ENCODE assay signal across 25 cellular contexts in genomic region chr6:83252717-83253116, GRCh38. TPM values are rescaled to one million over a fixed set of nuclear protein-coding genes. Genes with fewer than 3 reads are reported as not detected.
A peak's percentile ranks its signal among the peaks of the same experiment; 100 is the strongest.
DNase-seq lines count a peak whose midpoint lies in the region; ATAC-seq, FAIRE-seq and TF ChIP-seq lines count a peak whose summit lies in the region.
"Had no signal": no experiment of that assay in that cellular context is flagged by ENCODE, and none has a peak within 500 bp of the region (broad histone marks: within the 10 kb centered on the region; RNA-seq: fewer than 3 reads in every experiment).

No MANE protein-coding gene starts in this region.

- no peaks in the 10 kb centered on the region for H3K4me1 Mint-ChIP-seq in stimulated activated naive CD8-positive, alpha-beta T cell treated with anti-CD3 and anti-CD28 coated beads, Interleukin-15, amount 100 ng/mL, for 72 hours
- H3K4me1 Mint-ChIP-seq: natural killer cell had no signal

- TF ChIP-seq CTCF in AG10803 (conservative IDR thresholded peaks at IDR 0.05; ENCODE audit: low read length) (no peak), cardiac fibroblast (IDR thresholded peaks at IDR 0.05; ENCODE audit: low read depth, low read length) (no peak), left ventricle myocardium inferior (IDR thresholded peaks at IDR 0.05; ENCODE audit: borderline replicate concordance) (no peak)

- H3K9me3 Mint-ChIP-seq in stimulated activated naive CD8-positive, alpha-beta T cell treated with anti-CD3 and anti-CD28 coated beads, Interleukin-15, amount 100 ng/mL, for 72 hours, result no peaks in the 10 kb centered on the region
- H3K9me3 Mint-ChIP-seq: activated CD4-positive, alpha-beta memory T cell treated with anti-CD3 and anti-CD28 coated beads for 36 hours; activated T-helper 2 cell treated with anti-CD3 and anti-CD28 coated beads, Interferon-gamma antibody, Interleukin-2, Interleukin-4, amounts not matched to agents 10 μg/mL and 5 μg/mL and 100 μg/mL, durations not matched to agents 14 hours and 24 hours and 36 hours; natural killer cell had no signal

- FAIRE-seq in HTR-8/SVneo (lab: Jason Lieb, UNC), result no peak
- FAIRE-seq: GM12891 had no signal

- no peak for ATAC-seq in stimulated activated naive CD8-positive, alpha-beta T cell treated with anti-CD3 and anti-CD28 coated beads, Interleukin-15, amount 100 ng/mL, for 72 hours
- ATAC-seq in GM21737 (IDR thresholded peaks at IDR 0.05; ENCODE audit: unreplicated experiment), result no peak
- ATAC-seq: body of pancreas, heart left ventricle, left ventricle myocardium superior, natural killer cell had no signal

- no peak overlapping the region for H3K27ac ChIP-seq in left ventricle myocardium inferior (replicated peaks)
- H3K27ac ChIP-seq: body of pancreas, heart left ventricle, right atrium auricular region, tibial artery had no signal

- DNase-seq in AG10803 (ENCODE audit: low read depth) (peak; percentile 55), HTR-8/SVneo (ENCODE audit: insufficient read length, low spot score) (peak; percentile 1), cardiac fibroblast (ENCODE audit: low read depth in 2 of 2) (peak; percentile 69 to 72), iris pigment epithelial cell (ENCODE audit: low read depth) (peak; percentile 87), left ventricle myocardium inferior (no peak), G401 (ENCODE audit: low spot score) (no peak)
- no peak for DNase-seq in stimulated activated naive CD8-positive, alpha-beta T cell treated with anti-CD3 and anti-CD28 coated beads, Interleukin-15, amount 100 ng/mL, for 72 hours
- DNase-seq: activated CD4-positive, alpha-beta memory T cell treated with anti-CD3 and anti-CD28 coated beads for 36 hours; BE2C; body of pancreas; DMS79 treated with DMSO at 0.1 percent for 48 hours; effector memory CD4-positive, alpha-beta T cell; heart left ventricle; Kasumi-1; left ventricle myocardium superior; natural killer cell; NCI-H2029; NK-92 treated with Interleukin-12 subunit alpha and Interleukin-12 subunit beta, amount 100 ng/mL, for 24 hours; SIG-M5; T1000; tibial artery had no signal

- no peak overlapping the region for H3K4me3 Mint-ChIP-seq in stimulated activated naive CD8-positive, alpha-beta T cell treated with anti-CD3 and anti-CD28 coated beads, Interleukin-15, amount 100 ng/mL, for 72 hours
- H3K4me3 Mint-ChIP-seq: activated CD4-positive, alpha-beta memory T cell treated with anti-CD3 and anti-CD28 coated beads for 36 hours; natural killer cell had no signal

- H3K36me3 ChIP-seq in left ventricle myocardium inferior, result no peaks in the 10 kb centered on the region
- H3K36me3 ChIP-seq: BE2C, right atrium auricular region had no signal

- H3K27ac Mint-ChIP-seq in stimulated activated naive CD8-positive, alpha-beta T cell treated with anti-CD3 and anti-CD28 coated beads, Interleukin-15, amount 100 ng/mL, for 72 hours, result no peak overlapping the region
- H3K27ac Mint-ChIP-seq: activated CD4-positive, alpha-beta memory T cell treated with anti-CD3 and anti-CD28 coated beads for 36 hours; activated T-helper 2 cell treated with anti-CD3 and anti-CD28 coated beads, Interferon-gamma antibody, Interleukin-2, Interleukin-4, amounts not matched to agents 10 μg/mL and 5 μg/mL and 100 μg/mL, durations not matched to agents 14 hours and 24 hours and 36 hours; natural killer cell had no signal

- H3K4me3 ChIP-seq in AG10803 (ENCODE audit: low read length) (no peak overlapping the region), cardiac fibroblast (replicated peaks in 1 of 2; ENCODE audit: low read depth in 2 of 2, low read length in 2 of 2) (no peak overlapping the region), left ventricle myocardium inferior (no peak overlapping the region)
- H3K4me3 ChIP-seq: body of pancreas, heart left ventricle, right atrium auricular region, tibial artery had no signal

- peaks cover 5% of the 10 kb centered on the region for H3K9me3 ChIP-seq in left ventricle myocardium inferior (replicated peaks)
- H3K9me3 ChIP-seq: BE2C, body of pancreas, heart left ventricle, right atrium auricular region, tibial artery had no signal

- intact Hi-C loops in left ventricle myocardium inferior (cut with micrococcal nuclease), result no loop called here

- H3K4me1 ChIP-seq in left ventricle myocardium inferior, result no peaks in the 10 kb centered on the region
- H3K4me1 ChIP-seq: BE2C, body of pancreas, heart left ventricle, right atrium auricular region had no signal

- no peaks in the 10 kb centered on the region for H3K27me3 ChIP-seq in left ventricle myocardium inferior (ENCODE audit: low read depth)
- H3K27me3 ChIP-seq: BE2C, body of pancreas, heart left ventricle, right atrium auricular region, tibial artery had no signal

- in situ Hi-C loops in G401 (cut with HindIII; ENCODE audit: low sequenced_read_pairs), result no loop called here

- peaks cover 8% of the 10 kb centered on the region for H3K27me3 Mint-ChIP-seq in stimulated activated naive CD8-positive, alpha-beta T cell treated with anti-CD3 and anti-CD28 coated beads, Interleukin-15, amount 100 ng/mL, for 72 hours

RNA-seq across cellular contexts. Expression of gene RWDD2A, which starts 59.6 kb away (rescaled TPM):
- 3.3 TPM for total RNA-seq in left ventricle myocardium inferior
- 3.9 and 5.5 TPM in 2 replicates for total RNA-seq in G401 (2014; rRNA removed; shearing (Covaris generic))

RNA-seq across cellular contexts. Expression of gene PGM3, which starts 59.7 kb away (rescaled TPM):
- total RNA-seq in left ventricle myocardium inferior, result 16.1 TPM
- 23.1 and 51.9 TPM in 2 replicates for total RNA-seq in G401 (2014; rRNA removed; shearing (Covaris generic))

Comparison
In these comparisons a context has a peak if more than half of its experiments do, and no peak if none do; other contexts are left out.
1. DNase-seq: peak in AG10803 (single experiment), HTR-8/SVneo (single experiment), cardiac fibroblast (2 of 2) and iris pigment epithelial cell (single experiment); none in stimulated activated naive CD8-positive, alpha-beta T cell treated with anti-CD3 and anti-CD28 coated beads, Interleukin-15, amount 100 ng/mL, for 72 hours (0 of 2), left ventricle myocardium inferior (single experiment) and G401 (single experiment).